Comparison of ENCODE assay signal across 15 cellular contexts in the genomic region with DNA sequence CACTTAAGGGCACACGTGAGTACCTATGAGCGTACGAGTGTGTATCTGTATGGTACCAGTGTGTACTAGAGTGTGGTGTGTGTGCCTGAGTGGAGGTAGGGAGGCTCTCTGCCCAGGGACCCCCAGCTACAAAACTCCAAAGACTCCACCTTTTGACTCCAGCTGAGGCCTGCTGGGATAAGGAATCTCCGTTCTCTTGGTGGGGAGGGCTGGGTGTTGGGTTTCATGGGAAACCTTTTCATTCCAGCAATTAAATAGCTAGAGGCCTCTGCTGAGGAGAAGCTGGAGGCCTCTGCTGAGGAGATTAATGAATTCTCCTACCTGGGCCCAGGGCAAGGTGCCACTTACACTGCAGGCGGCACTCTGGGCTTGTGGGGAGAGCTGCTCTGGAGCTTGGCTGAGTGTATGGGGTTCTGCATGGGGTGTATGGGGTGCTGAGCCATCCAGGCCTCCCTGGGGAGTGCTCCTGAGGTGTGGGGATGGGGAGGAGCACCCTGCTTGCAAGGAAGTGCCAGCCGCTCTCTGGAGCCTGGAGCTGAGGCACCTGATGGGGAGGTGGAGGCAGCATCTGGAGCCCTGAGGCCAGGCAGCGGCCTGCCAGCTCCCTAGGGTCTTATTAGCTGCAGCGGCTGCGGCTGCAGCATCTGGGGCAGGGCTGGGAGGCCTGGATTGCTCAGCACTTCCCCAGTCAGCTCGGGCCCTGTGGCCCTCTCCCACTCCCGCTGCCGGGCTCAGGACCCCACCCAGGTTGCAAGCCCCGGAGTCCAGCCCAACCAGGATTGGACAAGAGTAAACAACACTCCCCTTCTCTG. TPM values are rescaled to one million over a fixed set of nuclear protein-coding genes. Genes with fewer than 3 reads are reported as not detected.
DNase-seq lines count a peak whose midpoint lies in the region; FAIRE-seq and TF ChIP-seq lines count a peak whose summit lies in the region.
"Had no signal": no experiment of that assay in that cellular context is flagged by ENCODE, and none has a peak within 500 bp of the region (broad histone marks: within the 10 kb centered on the region; RNA-seq: fewer than 3 reads in every experiment).

No MANE protein-coding gene starts in this region.

- H3K9ac ChIP-seq in NT2/D1 (ENCODE audit: insufficient read length, low read depth), result peak overlapping the region; percentile 77

- no peaks in the 10 kb centered on the region for H3K27me3 Mint-ChIP-seq in activated naive CD8-positive, alpha-beta T cell treated with anti-CD3 and anti-CD28 coated beads for 36 hours
- peaks cover 7% of the 10 kb centered on the region for H3K27me3 Mint-ChIP-seq in progenitor cell of endocrine pancreas

- H3K9me3 Mint-ChIP-seq in activated naive CD8-positive, alpha-beta T cell treated with anti-CD3 and anti-CD28 coated beads for 36 hours, result no peaks in the 10 kb centered on the region
- no peaks in the 10 kb centered on the region for H3K9me3 Mint-ChIP-seq in progenitor cell of endocrine pancreas (ENCODE audit: low read depth)
- H3K9me3 Mint-ChIP-seq: activated naive CD4-positive, alpha-beta T cell treated with anti-CD3 and anti-CD28 coated beads for 36 hours; T-helper 1 cell treated with Interleukin-12 subunit alpha and Interleukin-12 subunit beta and Interleukin-4 antibody, amounts not matched to agents 30 μg/mL and 1 μg/mL, for 36 hours had no signal

- H3K27ac Mint-ChIP-seq in activated naive CD8-positive, alpha-beta T cell treated with anti-CD3 and anti-CD28 coated beads for 36 hours, result no peak overlapping the region
- no peak overlapping the region for H3K27ac Mint-ChIP-seq in progenitor cell of endocrine pancreas
- H3K27ac Mint-ChIP-seq: activated naive CD4-positive, alpha-beta T cell treated with anti-CD3 and anti-CD28 coated beads for 36 hours; T-helper 1 cell treated with Interleukin-12 subunit alpha and Interleukin-12 subunit beta and Interleukin-4 antibody, amounts not matched to agents 30 μg/mL and 1 μg/mL, for 36 hours had no signal

- peaks cover 29% of the 10 kb centered on the region for H3K4me1 ChIP-seq in NT2/D1 (ENCODE audit: insufficient read depth, insufficient read length)

- DNase-seq in H7, result peak; percentile 68
- DNase-seq in NT2/D1 (ENCODE audit: low read depth, low spot score), result no peak
- DNase-seq in left kidney (ENCODE audit: low read depth, low spot score), result peak; percentile 84
- no peak for DNase-seq in medulla oblongata (ENCODE audit: extremely low spot score)
- DNase-seq in H54 (ENCODE audit: insufficient read length, low spot score), result no peak
- no peak for DNase-seq in activated naive CD8-positive, alpha-beta T cell treated with anti-CD3 and anti-CD28 coated beads for 36 hours
- DNase-seq in progenitor cell of endocrine pancreas (ENCODE audit: low spot score, unreplicated experiment), result no peak
- DNase-seq: activated naive CD4-positive, alpha-beta T cell treated with anti-CD3 and anti-CD28 coated beads for 36 hours; effector CD8-positive, alpha-beta T cell; MM.1S; NCI-H510A treated with DMSO at 0.1 percent for 48 hours; upper lobe of right lung had no signal

- H3K27ac ChIP-seq in 22Rv1, result peak overlapping the region; percentile 53
- H3K27ac ChIP-seq: neutrophil, upper lobe of right lung had no signal

- H3K4me3 ChIP-seq in H7 (ENCODE audit: insufficient read depth, low read depth, low read length) (no peak overlapping the region), NT2/D1 (ENCODE audit: insufficient read length, low read depth) (no peak overlapping the region)
- H3K4me3 ChIP-seq: upper lobe of right lung had no signal

- H3K36me3 Mint-ChIP-seq in activated naive CD8-positive, alpha-beta T cell treated with anti-CD3 and anti-CD28 coated beads for 36 hours, result no peaks in the 10 kb centered on the region
- no peaks in the 10 kb centered on the region for H3K36me3 Mint-ChIP-seq in progenitor cell of endocrine pancreas (ENCODE audit: insufficient read depth)

- no peak overlapping the region for H3K4me3 Mint-ChIP-seq in activated naive CD8-positive, alpha-beta T cell treated with anti-CD3 and anti-CD28 coated beads for 36 hours
- no peak overlapping the region for H3K4me3 Mint-ChIP-seq in progenitor cell of endocrine pancreas (ENCODE audit: low read depth)
- H3K4me3 Mint-ChIP-seq: activated naive CD4-positive, alpha-beta T cell treated with anti-CD3 and anti-CD28 coated beads for 36 hours; T-helper 1 cell treated with Interleukin-12 subunit alpha and Interleukin-12 subunit beta and Interleukin-4 antibody, amounts not matched to agents 30 μg/mL and 1 μg/mL, for 36 hours had no signal

- H3K27me3 ChIP-seq in H7 (ENCODE audit: control insufficient read depth, insufficient read depth, low read length), result peaks cover 15% of the 10 kb centered on the region
- peaks cover 11% of the 10 kb centered on the region for H3K27me3 ChIP-seq in NT2/D1 (ENCODE audit: insufficient read depth, insufficient read length)
- H3K27me3 ChIP-seq: upper lobe of right lung had no signal

- no peak for TF ChIP-seq POLR2A in H54 (IDR thresholded peaks at IDR 0.05; ENCODE audit: low read depth, low read length)

- H3K9me3 ChIP-seq in NT2/D1 (ENCODE audit: insufficient read depth, low read length), result no peaks in the 10 kb centered on the region
- H3K9me3 ChIP-seq: neutrophil, upper lobe of right lung had no signal

- H3K36me3 ChIP-seq in H7 (replicated peaks; ENCODE audit: control insufficient read depth, insufficient read depth, low read length) (no peaks in the 10 kb centered on the region), NT2/D1 (ENCODE audit: insufficient read depth, insufficient read length, low read length) (no peaks in the 10 kb centered on the region)
- H3K36me3 ChIP-seq: neutrophil, upper lobe of right lung had no signal

- H3K4me1 Mint-ChIP-seq in activated naive CD8-positive, alpha-beta T cell treated with anti-CD3 and anti-CD28 coated beads for 36 hours, result peaks cover 13% of the 10 kb centered on the region
- peaks cover 6% of the 10 kb centered on the region for H3K4me1 Mint-ChIP-seq in progenitor cell of endocrine pancreas (ENCODE audit: low read depth)

- FAIRE-seq in H54 (lab: Jason Lieb, UNC), result no peak

- TF ChIP-seq CTCF in 22Rv1 (IDR thresholded peaks at IDR 0.05) (no peak), progenitor cell of endocrine pancreas (IDR thresholded peaks at IDR 0.05; ENCODE audit: unreplicated experiment) (no peak)

RNA-seq across cellular contexts. Expression of a gene that starts 4.6 kb away (rescaled TPM):
- 11.1 and 11.9 TPM in 2 replicates for total RNA-seq in H7 (2014; rRNA removed; shearing (Covaris generic))
- total RNA-seq in activated naive CD8-positive, alpha-beta T cell treated with anti-CD3 and anti-CD28 coated beads for 36 hours, result 10 to 100 TPM; 17.9 to 20.8 TPM
- total RNA-seq in progenitor cell of endocrine pancreas, result 22.8 and 27.5 TPM in 2 replicates

RNA-seq across cellular contexts. Expression of a gene that starts 8.1 kb away (rescaled TPM):
- 40.3 and 46.1 TPM in 2 replicates for total RNA-seq in H7 (2014; rRNA removed; shearing (Covaris generic))
- 10 to 100 TPM; 63.5 to 63.7 TPM for total RNA-seq in activated naive CD8-positive, alpha-beta T cell treated with anti-CD3 and anti-CD28 coated beads for 36 hours
- total RNA-seq in progenitor cell of endocrine pancreas, result 51.6 and 54.9 TPM in 2 replicates

RNA-seq across cellular contexts. Expression of a gene that starts 25.1 kb away (rescaled TPM):
- total RNA-seq in H7 (2014; rRNA removed; shearing (Covaris generic)), result 3.9 and 6.9 TPM in 2 replicates
- total RNA-seq in activated naive CD8-positive, alpha-beta T cell treated with anti-CD3 and anti-CD28 coated beads for 36 hours, result 1 to 10 TPM; 8.9 to 9.4 TPM
- total RNA-seq in progenitor cell of endocrine pancreas, result 0.27 TPM in 1 of 2 replicates, not detected in the other

RNA-seq across cellular contexts. Expression of a gene that starts 29.1 kb away (rescaled TPM):
- total RNA-seq in H7 (2014; rRNA removed; shearing (Covaris generic)), result 42.9 and 45.8 TPM in 2 replicates
- total RNA-seq in activated naive CD8-positive, alpha-beta T cell treated with anti-CD3 and anti-CD28 coated beads for 36 hours, result 10 to 100 TPM; 31.2 to 35.3 TPM
- total RNA-seq in progenitor cell of endocrine pancreas, result 39.7 and 40.2 TPM in 2 replicates

RNA-seq across cellular contexts. Expression of a gene that starts 30.7 kb away (rescaled TPM):
- total RNA-seq in H7 (2014; rRNA removed; shearing (Covaris generic)), result 1.7 TPM in 2 replicates
- total RNA-seq in activated naive CD8-positive, alpha-beta T cell treated with anti-CD3 and anti-CD28 coated beads for 36 hours, result 1 to 10 TPM; 8.6 to 8.8 TPM
- total RNA-seq in progenitor cell of endocrine pancreas, result 5.3 and 5.4 TPM in 2 replicates

Comparison
In these comparisons a context has a peak if more than half of its experiments do, and no peak if none do; other contexts are left out.
1. DNase-seq: peak in H7 (single experiment) and left kidney (single experiment); none in NT2/D1 (single experiment), medulla oblongata (single experiment), H54 (single experiment), activated naive CD8-positive, alpha-beta T cell treated with anti-CD3 and anti-CD28 coated beads for 36 hours (single experiment) and progenitor cell of endocrine pancreas (single experiment).